ENCODE assay signal across 29 cellular contexts in genomic region chrX:68947882-68948605, GRCh38.
DNase-seq lines count a peak whose midpoint lies in the region; ATAC-seq and TF ChIP-seq lines count a peak whose summit lies in the region.
"Had no signal": no experiment of that assay in that cellular context is flagged by ENCODE, and none has a peak within 500 bp of the region (broad histone marks: within the 10 kb centered on the region; RNA-seq: fewer than 3 reads in every experiment).

No MANE protein-coding gene starts in this region.

- no peak overlapping the region for H3K27ac ChIP-seq in coronary artery
- H3K27ac ChIP-seq: heart right ventricle, parathyroid adenoma, Peyer's patch had no signal

- no peak for TF ChIP-seq CTCF in NB4 (IDR thresholded peaks at IDR 0.05; ENCODE audit: low read depth, low read length)
- no peak for TF ChIP-seq CTCF in coronary artery (IDR thresholded peaks at IDR 0.05)
- TF ChIP-seq CTCF in retinal pigment epithelial cell (conservative IDR thresholded peaks at IDR 0.05; ENCODE audit: low read depth, low read length), result peak; percentile 4

- ATAC-seq in HG02852 (IDR thresholded peaks at IDR 0.05; ENCODE audit: unreplicated experiment), result no peak
- ATAC-seq: activated T-cell treated with anti-CD3 and anti-CD28 coated beads, Interleukin-2, amount 50 U/mL, for 4 hours; heart right ventricle; right cardiac atrium; WTC11 had no signal

- H3K4me3 ChIP-seq in NB4 (ENCODE audit: low read depth, low read length), result no peak overlapping the region
- H3K4me3 ChIP-seq in coronary artery, result no peak overlapping the region
- no peak overlapping the region for H3K4me3 ChIP-seq in retinal pigment epithelial cell (ENCODE audit: low read length)
- H3K4me3 ChIP-seq: heart right ventricle, Peyer's patch, smooth muscle cell had no signal

- TF ChIP-seq POLR2A in NB4 (IDR thresholded peaks at IDR 0.05; ENCODE audit: extremely low read depth, insufficient read length), result no peak

- DNase-seq in EH (ENCODE audit: low read depth), result peak; percentile 42
- peak; percentile 17 for DNase-seq in NB4 (ENCODE audit: low read depth)
- DNase-seq in coronary artery (ENCODE audit: low spot score), result peak; percentile 41
- DNase-seq in retinal pigment epithelial cell (ENCODE audit: low read depth), result no peak
- no peak for DNase-seq in activated CD4-positive, alpha-beta T cell treated with anti-CD3 and anti-CD28 coated beads, Interleukin-2, amount 50 U/mL, for 48 hours
- no peak for DNase-seq in retina
- DNase-seq in H4 (ENCODE audit: low spot score), result no peak
- DNase-seq: activated CD4-positive, alpha-beta T cell treated with anti-CD3 and anti-CD28 coated beads, Interleukin-2, amount 10 ng/mL, durations not matched to agents 24 days and 14 days; activated gamma-delta T cell; activated naive CD8-positive, alpha-beta T cell treated with anti-CD3 and anti-CD28 coated beads for 36 hours; activated T-cell treated with anti-CD3 and anti-CD28 coated beads, Interleukin-2, amount 50 U/mL, for 4 hours; aorta; CD4-positive, CD25-positive, alpha-beta regulatory T cell; cortex of kidney; DMS79 treated with DMSO at 0.1 percent for 48 hours; foreskin melanocyte; H7; heart right ventricle; NCI-H1436; NCI-H2107; Peyer's patch; right cardiac atrium; stimulated activated CD4-positive, alpha-beta T cell treated with anti-CD3 and anti-CD28 coated beads, Interleukin-1b, Interleukin-23, amount 100 ng/mL, for 48 hours; stimulated activated naive CD4-positive, alpha-beta T cell treated with Interleukin-2 at 50 U/mL for 16 hours; T1000 had no signal

Comparison
In these comparisons a context has a peak if more than half of its experiments do, and no peak if none do; other contexts are left out.
1. DNase-seq: peak in EH (single experiment), NB4 (single experiment) and coronary artery (single experiment); none in retinal pigment epithelial cell (single experiment), activated CD4-positive, alpha-beta T cell treated with anti-CD3 and anti-CD28 coated beads, Interleukin-2, amount 50 U/mL, for 48 hours (0 of 2), retina (single experiment) and H4 (single experiment).